In genomic region chr11:2267871-2268825, GRCh38 we compare ENCODE assay signal across 9 cellular contexts. TPM values are rescaled to one million over a fixed set of nuclear protein-coding genes. Genes with fewer than 3 reads are reported as not detected.
DNase-seq lines count a peak whose midpoint lies in the region; ATAC-seq and TF ChIP-seq lines count a peak whose summit lies in the region.
"Had no signal": no experiment of that assay in that cellular context is flagged by ENCODE, and none has a peak within 500 bp of the region (broad histone marks: within the 10 kb centered on the region; RNA-seq: fewer than 3 reads in every experiment).

No MANE protein-coding gene starts in this region.

- H3K9me3 Mint-ChIP-seq in T-cell, result no peaks in the 10 kb centered on the region

- no peaks in the 10 kb centered on the region for H3K36me3 ChIP-seq in iPS-15b (ENCODE audit: control insufficient read depth, insufficient read depth, low read length)
- no peaks in the 10 kb centered on the region for H3K36me3 ChIP-seq in prostate gland

- 81% methylated on average over 24 of the region's 26 CpGs for WGBS in prostate gland

- ATAC-seq in T-cell (replicated peaks in 1 of 4), result no peak
- ATAC-seq in HG02610 (IDR thresholded peaks at IDR 0.05; ENCODE audit: unreplicated experiment), result no peak
- ATAC-seq in GM18870 (IDR thresholded peaks at IDR 0.05; ENCODE audit: unreplicated experiment), result no peak
- ATAC-seq in HG03457 (IDR thresholded peaks at IDR 0.05; ENCODE audit: unreplicated experiment), result no peak

- no peak for TF ChIP-seq CTCF in prostate gland (IDR thresholded peaks at IDR 0.05)

- H3K4me1 ChIP-seq in iPS-15b (ENCODE audit: control insufficient read depth, insufficient read depth, low read length) (no peaks in the 10 kb centered on the region), prostate gland (replicated peaks) (peaks cover 11% of the 10 kb centered on the region)

- H3K36me3 Mint-ChIP-seq in T-cell, result no peaks in the 10 kb centered on the region

- H3K27ac ChIP-seq in prostate gland, result peak overlapping the region; percentile 75 to 77
- H3K27ac ChIP-seq: SK-N-MC had no signal

- no peaks in the 10 kb centered on the region for H3K9me3 ChIP-seq in iPS-15b (ENCODE audit: control insufficient read depth, insufficient read depth, low read length)
- no peaks in the 10 kb centered on the region for H3K9me3 ChIP-seq in prostate gland

- H3K27me3 ChIP-seq in iPS-15b (ENCODE audit: control insufficient read depth, insufficient read depth, low read length) (peaks cover 56% of the 10 kb centered on the region), prostate gland (replicated peaks; ENCODE audit: insufficient read depth) (no peaks in the 10 kb centered on the region)

- H3K4me3 Mint-ChIP-seq in T-cell, result peak overlapping the region; percentile 61 to 65 (median 64)

- DNase-seq in GM03348 (ENCODE audit: low spot score) (peak; percentile 10), T-cell (no peak), prostate gland (ENCODE audit: low spot score) (peak; percentile 6), midbrain (lab: John Stamatoyannopoulos, UW) (no peak)

- H3K4me1 Mint-ChIP-seq in T-cell, result peaks cover 28 to 35% (median 31%) of the 10 kb centered on the region in 3 donors

- peaks cover 6 to 30% of the 10 kb centered on the region in 2 donors for H3K27me3 Mint-ChIP-seq in T-cell

- no peak overlapping the region for H3K9ac ChIP-seq in iPS-15b (ENCODE audit: low read depth, low read length)

- CTCF ChIA-PET in T-cell (lab: Charles Lee), result no interaction called here

- H3K27ac Mint-ChIP-seq in T-cell, result peak overlapping the region; percentile 5 to 22

- TF ChIP-seq POLR2A in prostate gland (IDR thresholded peaks at IDR 0.05), result no peak

- POLR2A ChIA-PET in T-cell (lab: Charles Lee), result interaction anchor here in 1 of 2 donors (0.6 kb wide), 1 partner anchor 917 kb away, joined by 4 read pairs; no protein-coding TSS in a partner anchor

- intact Hi-C loops in prostate gland (cut with DNase I), result no loop called here

- peak overlapping the region; percentile 2 for H3K4me3 ChIP-seq in iPS-15b (ENCODE audit: low read depth, low read length)
- peak overlapping the region; percentile 40 to 55 for H3K4me3 ChIP-seq in prostate gland
- H3K4me3 ChIP-seq: SK-N-MC had no signal

RNA-seq across cellular contexts. Expression of gene ASCL2, which starts 2.2 kb away (rescaled TPM):
- 1 to 10 TPM in 1 of 5 donors, under 1 TPM in 4; 0.29 to 1.3 (median 0.51) TPM for total RNA-seq in T-cell
- 1 to 10 TPM; 3.9 to 7.9 TPM for total RNA-seq in prostate gland

RNA-seq across cellular contexts. Expression of gene C11orf21, which starts 33.6 kb away (rescaled TPM):
- 100 to 1,000 TPM in 2 of 5 donors, 10 to 100 TPM in 3; 62.3 to 133 (median 88.9) TPM for total RNA-seq in T-cell
- under 1 TPM in 1 of 2 donors, not detected in 1; 0.85 TPM for total RNA-seq in prostate gland

RNA-seq across cellular contexts. Expression of gene TSPAN32, which starts 33.7 kb away (rescaled TPM):
- total RNA-seq in T-cell (100 to 1,000 TPM in 2 of 5 donors, 10 to 100 TPM in 3; 66.9 to 185 (median 92.3) TPM), prostate gland (not detected)

Comparison
In these comparisons a context has a peak if more than half of its experiments do, and no peak if none do; other contexts are left out.
1. DNase-seq: peak in GM03348 (single experiment) and prostate gland (single experiment); none in T-cell (0 of 34) and midbrain (single experiment).
2. RNA of gene C11orf21, which starts 33.6 kb away (total RNA-seq): 62.3 to 133 TPM in T-cell; 0.85 TPM in prostate gland; every median in the first group is over 10 times any median in the second.
3. RNA of gene TSPAN32, which starts 33.7 kb away (total RNA-seq): 66.9 to 185 TPM in T-cell; not detected in prostate gland; every median in the first group is over 10 times any median in the second.